9 cellular contexts compared by ENCODE assay signal in the genomic region with DNA sequence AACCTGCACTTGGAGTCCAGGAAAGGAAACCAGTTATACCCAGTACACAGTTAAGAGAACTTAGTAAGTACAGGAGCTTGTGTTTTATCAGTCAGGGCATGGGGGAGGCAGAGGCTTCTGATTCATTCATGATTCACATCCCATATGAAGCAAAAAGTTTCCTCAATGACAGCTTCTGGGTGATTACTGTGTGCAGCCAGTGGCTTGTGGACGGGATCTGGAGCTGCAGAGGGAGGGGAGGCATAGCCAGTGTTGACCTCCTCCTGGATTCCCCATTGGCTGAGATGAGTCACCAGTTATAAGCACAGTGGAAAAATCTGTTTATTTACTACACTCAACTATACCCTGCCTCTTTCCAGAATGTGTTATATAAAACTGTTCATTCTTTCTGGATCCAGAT. TPM values are rescaled to one million over a fixed set of nuclear protein-coding genes. Genes with fewer than 3 reads are reported as not detected.
DNase-seq lines count a peak whose midpoint lies in the region; ATAC-seq and TF ChIP-seq lines count a peak whose summit lies in the region.
"Had no signal": no experiment of that assay in that cellular context is flagged by ENCODE, and none has a peak within 500 bp of the region (broad histone marks: within the 10 kb centered on the region; RNA-seq: fewer than 3 reads in every experiment).

No MANE protein-coding gene starts in this region.

- POLR2A ChIA-PET in AG04450 (lab: Yijun Ruan, JAX) = interaction anchor here (1.0 kb wide), 2 partner anchors 18 to 53 kb away, joined by 4 to 6 read pairs; a partner anchor contains a TSS

- no peak for ATAC-seq in GM21423 (IDR thresholded peaks at IDR 0.05; ENCODE audit: unreplicated experiment)

- H3K4me1 Mint-ChIP-seq in activated naive CD8-positive, alpha-beta T cell (ENCODE audit: low read depth) = peaks cover 20% of the 10 kb centered on the region
- H3K4me1 Mint-ChIP-seq: endodermal cell had no signal

- no peaks in the 10 kb centered on the region for H3K9me3 Mint-ChIP-seq in activated naive CD8-positive, alpha-beta T cell (ENCODE audit: low read depth)
- H3K9me3 Mint-ChIP-seq: endodermal cell had no signal

- no peaks in the 10 kb centered on the region for H3K27me3 Mint-ChIP-seq in activated naive CD8-positive, alpha-beta T cell

- H3K36me3 Mint-ChIP-seq in activated naive CD8-positive, alpha-beta T cell = no peaks in the 10 kb centered on the region

- DNase-seq in AG04450 (ENCODE audit: low read depth, low spot score) (peak; percentile 91), HT1080 (ENCODE audit: low read depth) (peak; percentile 100), NCI-H2107 (lab: John Stamatoyannopoulos, UW) (no peak), GM19238 (ENCODE audit: insufficient read length, low spot score) (no peak), NCI-H1436 treated with DMSO at 0.1 percent for 48 hours (lab: John Stamatoyannopoulos, UW) (no peak)
- DNase-seq: endodermal cell had no signal

- H3K36me3 ChIP-seq in mesodermal cell (ENCODE audit: control insufficient read depth, insufficient read depth, low read length) = no peaks in the 10 kb centered on the region

- 40% methylated on average over 1 of the region's 1 CpG; no CpG with 5 or more reads in 1 of the 2 experiments for WGBS in mesodermal cell (ENCODE audit: insufficient coverage in 2 of 2), 2 experiments

- H3K4me3 ChIP-seq in AG04450 (ENCODE audit: low read depth, low read length) (no peak overlapping the region), mesodermal cell (ENCODE audit: extremely low read depth, insufficient read depth, low read length, poor library complexity, severe bottlenecking) (no peak overlapping the region)

- no peaks in the 10 kb centered on the region for H3K9me3 ChIP-seq in AG04450 (ENCODE audit: control insufficient read depth, insufficient read depth, low read length)
- H3K9me3 ChIP-seq in mesodermal cell (ENCODE audit: control insufficient read depth, low read length) = no peaks in the 10 kb centered on the region

- CTCF ChIA-PET in AG04450 (lab: Charles Lee) = no interaction called here

- H3K4me3 Mint-ChIP-seq in activated naive CD8-positive, alpha-beta T cell = no peak overlapping the region
- H3K4me3 Mint-ChIP-seq: endodermal cell had no signal

- no peaks in the 10 kb centered on the region for H3K27me3 ChIP-seq in AG04450 (ENCODE audit: control insufficient read depth, insufficient read depth, low read length)

- peak overlapping the region; percentile 36 for H3K27ac Mint-ChIP-seq in activated naive CD8-positive, alpha-beta T cell
- H3K27ac Mint-ChIP-seq: endodermal cell had no signal

- H3K27ac ChIP-seq in AG04450 (ENCODE audit: low read depth, low read length) = no peak overlapping the region
- peak overlapping the region; percentile 74 for H3K27ac ChIP-seq in mesodermal cell (ENCODE audit: low read depth, low read length, severe bottlenecking)

- no peak for TF ChIP-seq CTCF in AG04450 (IDR thresholded peaks at IDR 0.05; ENCODE audit: low read depth, low read length)

- H3K4me1 ChIP-seq in mesodermal cell (ENCODE audit: control insufficient read depth, insufficient read depth, low read length, poor library complexity, severe bottlenecking) = peaks cover 9% of the 10 kb centered on the region

RNA-seq across cellular contexts. Expression of a gene that starts 17.7 kb away (rescaled TPM):
- polyA plus RNA-seq in AG04450 (2011; rRNA removed) = 1.5 and 1.9 TPM in 2 replicates
- 1.0 and 1.1 TPM in 2 replicates for polyA minus RNA-seq in AG04450 (2011; rRNA and poly(A)+ RNA removed)
- total RNA-seq in HT1080 (2014; rRNA removed; shearing (Covaris generic)) = 6.9 and 7.8 TPM in 2 replicates
- 7.3 and 10.2 TPM in 2 replicates for polyA plus RNA-seq in HT1080 (2015; cell fraction: cytosol; rRNA removed)
- polyA plus RNA-seq in HT1080 (2015; cell fraction: nucleus; rRNA removed) = 11.8 and 14.1 TPM in 2 replicates
- polyA plus RNA-seq in mesodermal cell (2013, experiment 1 of 2) = 0.85 TPM
- polyA plus RNA-seq in mesodermal cell (2013, experiment 2 of 2) = 0.71 TPM
- total RNA-seq: endodermal cell had no signal

Comparison
In these comparisons a context has a peak if more than half of its experiments do, and no peak if none do; other contexts are left out.
1. DNase-seq: peak in AG04450 (single experiment) and HT1080 (single experiment); none in NCI-H2107 (single experiment), GM19238 (single experiment) and NCI-H1436 treated with DMSO at 0.1 percent for 48 hours (single experiment).